ENCODE assay signal across 1 cellular context in the genomic region with DNA sequence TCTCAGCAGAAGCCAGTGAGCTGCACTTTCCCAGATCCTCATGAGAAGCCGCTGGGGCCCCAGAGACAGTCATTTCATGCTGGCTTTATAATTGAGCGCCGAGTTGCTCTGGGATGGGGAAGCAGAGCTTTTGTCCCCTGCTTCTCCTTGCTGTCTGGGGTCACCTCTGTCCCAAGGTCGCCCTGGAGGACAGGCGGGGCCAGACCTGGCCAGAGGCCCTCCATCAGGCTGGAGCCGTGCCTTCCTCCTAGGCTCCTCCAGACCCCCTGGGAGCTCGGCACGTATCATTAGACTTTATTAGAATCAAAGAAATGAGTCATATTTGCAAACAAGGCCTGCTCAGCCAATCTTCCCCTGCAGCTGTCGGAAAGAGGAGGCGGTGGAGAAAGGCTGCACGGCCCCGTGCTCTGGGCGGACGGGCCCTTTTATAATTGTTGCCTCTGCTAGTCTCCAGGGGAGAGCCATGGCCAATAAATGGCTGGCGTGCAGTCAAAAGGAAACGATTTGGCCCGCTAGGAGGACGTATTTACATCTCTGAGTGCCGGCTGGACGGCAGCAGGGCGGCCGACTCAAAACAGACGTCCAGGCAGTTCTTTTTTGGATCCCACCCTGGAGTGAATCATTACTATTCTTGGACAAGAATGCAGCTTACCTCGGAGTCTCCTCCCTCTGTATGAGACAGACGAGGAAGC.
TF ChIP-seq lines count a peak whose summit lies in the region.

No MANE protein-coding gene starts in this region.

TF ChIP-seq in HEK293, 187 proteins besides CTCF, POLR2A, EP300 and RAD21 (continued from another document and continues in another):
- peak; percentile 11; the same call in 1 of the 2 replicates for TF ChIP-seq ZBTB21 (tag by site-specific recombination; IDR thresholded peaks at IDR 0.05)
- no peak for TF ChIP-seq ZNF211 (tag by site-specific recombination; IDR thresholded peaks at IDR 0.05; ENCODE audit: low read depth)
- TF ChIP-seq ZNF660 (tag by site-specific recombination; IDR thresholded peaks at IDR 0.05), result peak; percentile 76
- TF ChIP-seq, protein P1, sequence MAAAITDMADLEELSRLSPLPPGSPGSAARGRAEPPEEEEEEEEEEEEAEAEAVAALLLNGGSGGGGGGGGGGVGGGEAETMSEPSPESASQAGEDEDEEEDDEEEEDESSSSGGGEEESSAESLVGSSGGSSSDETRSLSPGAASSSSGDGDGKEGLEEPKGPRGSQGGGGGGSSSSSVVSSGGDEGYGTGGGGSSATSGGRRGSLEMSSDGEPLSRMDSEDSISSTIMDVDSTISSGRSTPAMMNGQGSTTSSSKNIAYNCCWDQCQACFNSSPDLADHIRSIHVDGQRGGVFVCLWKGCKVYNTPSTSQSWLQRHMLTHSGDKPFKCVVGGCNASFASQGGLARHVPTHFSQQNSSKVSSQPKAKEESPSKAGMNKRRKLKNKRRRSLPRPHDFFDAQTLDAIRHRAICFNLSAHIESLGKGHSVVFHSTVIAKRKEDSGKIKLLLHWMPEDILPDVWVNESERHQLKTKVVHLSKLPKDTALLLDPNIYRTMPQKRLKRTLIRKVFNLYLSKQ (tag by site-specific recombination; IDR thresholded peaks at IDR 0.05; ENCODE audit: borderline replicate concordance), result no peak
- TF ChIP-seq ZNF560 (tag by site-specific recombination; IDR thresholded peaks at IDR 0.05; ENCODE audit: borderline replicate concordance), result no peak
- TF ChIP-seq, protein P2, sequence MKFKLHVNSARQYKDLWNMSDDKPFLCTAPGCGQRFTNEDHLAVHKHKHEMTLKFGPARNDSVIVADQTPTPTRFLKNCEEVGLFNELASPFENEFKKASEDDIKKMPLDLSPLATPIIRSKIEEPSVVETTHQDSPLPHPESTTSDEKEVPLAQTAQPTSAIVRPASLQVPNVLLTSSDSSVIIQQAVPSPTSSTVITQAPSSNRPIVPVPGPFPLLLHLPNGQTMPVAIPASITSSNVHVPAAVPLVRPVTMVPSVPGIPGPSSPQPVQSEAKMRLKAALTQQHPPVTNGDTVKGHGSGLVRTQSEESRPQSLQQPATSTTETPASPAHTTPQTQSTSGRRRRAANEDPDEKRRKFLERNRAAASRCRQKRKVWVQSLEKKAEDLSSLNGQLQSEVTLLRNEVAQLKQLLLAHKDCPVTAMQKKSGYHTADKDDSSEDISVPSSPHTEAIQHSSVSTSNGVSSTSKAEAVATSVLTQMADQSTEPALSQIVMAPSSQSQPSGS (tag by site-specific recombination; IDR thresholded peaks at IDR 0.05; ENCODE audit: low read depth), result no peak; the same call in 1 of the 2 replicates
- TF ChIP-seq MYNN (tag by site-specific recombination; IDR thresholded peaks at IDR 0.05; ENCODE audit: borderline replicate concordance), result no peak
- TF ChIP-seq ZNF473 (tag by site-specific recombination; IDR thresholded peaks at IDR 0.05), result no peak
- TF ChIP-seq, protein P3, sequence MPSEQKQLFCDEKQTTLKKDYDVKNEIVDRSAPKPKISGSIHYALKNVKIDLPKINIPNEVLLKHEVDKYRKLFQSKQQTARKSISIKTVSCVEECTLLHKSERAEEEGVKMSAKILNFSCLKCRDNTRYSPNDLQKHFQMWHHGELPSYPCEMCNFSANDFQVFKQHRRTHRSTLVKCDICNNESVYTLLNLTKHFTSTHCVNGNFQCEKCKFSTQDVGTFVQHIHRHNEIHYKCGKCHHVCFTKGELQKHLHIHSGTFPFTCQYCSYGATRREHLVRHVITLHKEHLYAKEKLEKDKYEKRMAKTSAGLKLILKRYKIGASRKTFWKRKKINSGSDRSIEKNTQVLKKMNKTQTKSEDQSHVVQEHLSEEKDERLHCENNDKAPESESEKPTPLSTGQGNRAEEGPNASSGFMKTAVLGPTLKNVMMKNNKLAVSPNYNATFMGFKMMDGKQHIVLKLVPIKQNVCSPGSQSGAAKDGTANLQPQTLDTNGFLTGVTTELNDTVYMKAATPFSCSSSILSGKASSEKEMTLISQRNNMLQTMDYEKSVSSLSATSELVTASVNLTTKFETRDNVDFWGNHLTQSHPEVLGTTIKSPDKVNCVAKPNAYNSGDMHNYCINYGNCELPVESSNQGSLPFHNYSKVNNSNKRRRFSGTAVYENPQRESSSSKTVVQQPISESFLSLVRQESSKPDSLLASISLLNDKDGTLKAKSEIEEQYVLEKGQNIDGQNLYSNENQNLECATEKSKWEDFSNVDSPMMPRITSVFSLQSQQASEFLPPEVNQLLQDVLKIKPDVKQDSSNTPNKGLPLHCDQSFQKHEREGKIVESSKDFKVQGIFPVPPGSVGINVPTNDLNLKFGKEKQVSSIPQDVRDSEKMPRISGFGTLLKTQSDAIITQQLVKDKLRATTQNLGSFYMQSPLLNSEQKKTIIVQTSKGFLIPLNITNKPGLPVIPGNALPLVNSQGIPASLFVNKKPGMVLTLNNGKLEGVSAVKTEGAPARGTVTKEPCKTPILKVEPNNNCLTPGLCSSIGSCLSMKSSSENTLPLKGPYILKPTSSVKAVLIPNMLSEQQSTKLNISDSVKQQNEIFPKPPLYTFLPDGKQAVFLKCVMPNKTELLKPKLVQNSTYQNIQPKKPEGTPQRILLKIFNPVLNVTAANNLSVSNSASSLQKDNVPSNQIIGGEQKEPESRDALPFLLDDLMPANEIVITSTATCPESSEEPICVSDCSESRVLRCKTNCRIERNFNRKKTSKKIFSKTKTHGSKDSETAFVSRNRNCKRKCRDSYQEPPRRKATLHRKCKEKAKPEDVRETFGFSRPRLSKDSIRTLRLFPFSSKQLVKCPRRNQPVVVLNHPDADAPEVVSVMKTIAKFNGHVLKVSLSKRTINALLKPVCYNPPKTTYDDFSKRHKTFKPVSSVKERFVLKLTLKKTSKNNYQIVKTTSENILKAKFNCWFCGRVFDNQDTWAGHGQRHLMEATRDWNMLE (tag by site-specific recombination; conservative IDR thresholded peaks at IDR 0.05; ENCODE audit: low read depth), result no peak
- peak; percentile 79 for TF ChIP-seq ZFHX2 (tag by site-specific recombination; conservative IDR thresholded peaks at IDR 0.05)
- no peak for TF ChIP-seq ZNF623 (tag by site-specific recombination; IDR thresholded peaks at IDR 0.05)
- TF ChIP-seq ZNF785 (tag by site-specific recombination; IDR thresholded peaks at IDR 0.05), result no peak
- TF ChIP-seq, protein P4, sequence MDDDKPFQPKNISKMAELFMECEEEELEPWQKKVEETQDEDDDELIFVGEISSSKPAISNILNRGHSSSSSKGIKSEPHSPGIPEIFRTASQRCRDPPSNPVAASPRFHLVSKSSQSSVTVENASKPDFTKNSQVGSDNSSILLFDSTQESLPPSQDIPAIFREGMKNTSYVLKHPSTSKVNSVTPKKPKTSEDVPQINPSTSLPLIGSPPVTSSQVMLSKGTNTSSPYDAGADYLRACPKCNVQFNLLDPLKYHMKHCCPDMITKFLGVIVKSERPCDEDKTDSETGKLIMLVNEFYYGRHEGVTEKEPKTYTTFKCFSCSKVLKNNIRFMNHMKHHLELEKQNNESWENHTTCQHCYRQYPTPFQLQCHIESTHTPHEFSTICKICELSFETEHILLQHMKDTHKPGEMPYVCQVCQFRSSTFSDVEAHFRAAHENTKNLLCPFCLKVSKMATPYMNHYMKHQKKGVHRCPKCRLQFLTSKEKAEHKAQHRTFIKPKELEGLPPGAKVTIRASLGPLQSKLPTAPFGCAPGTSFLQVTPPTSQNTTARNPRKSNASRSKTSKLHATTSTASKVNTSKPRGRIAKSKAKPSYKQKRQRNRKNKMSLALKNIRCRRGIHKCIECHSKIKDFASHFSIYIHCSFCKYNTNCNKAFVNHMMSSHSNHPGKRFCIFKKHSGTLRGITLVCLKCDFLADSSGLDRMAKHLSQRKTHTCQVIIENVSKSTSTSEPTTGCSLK (tag by site-specific recombination; IDR thresholded peaks at IDR 0.05), result no peak
- no peak for TF ChIP-seq ZNF174 (tag by site-specific recombination; IDR thresholded peaks at IDR 0.05)
- TF ChIP-seq KLF8 (tag by site-specific recombination; IDR thresholded peaks at IDR 0.05), result peak; percentile 57
- peak; percentile 86 for TF ChIP-seq ZFP69B (tag by site-specific recombination; IDR thresholded peaks at IDR 0.05)
- TF ChIP-seq ZNF341 (tag by site-specific recombination; IDR thresholded peaks at IDR 0.05; ENCODE audit: low read depth), result peak; percentile 75
- TF ChIP-seq, protein P5, sequence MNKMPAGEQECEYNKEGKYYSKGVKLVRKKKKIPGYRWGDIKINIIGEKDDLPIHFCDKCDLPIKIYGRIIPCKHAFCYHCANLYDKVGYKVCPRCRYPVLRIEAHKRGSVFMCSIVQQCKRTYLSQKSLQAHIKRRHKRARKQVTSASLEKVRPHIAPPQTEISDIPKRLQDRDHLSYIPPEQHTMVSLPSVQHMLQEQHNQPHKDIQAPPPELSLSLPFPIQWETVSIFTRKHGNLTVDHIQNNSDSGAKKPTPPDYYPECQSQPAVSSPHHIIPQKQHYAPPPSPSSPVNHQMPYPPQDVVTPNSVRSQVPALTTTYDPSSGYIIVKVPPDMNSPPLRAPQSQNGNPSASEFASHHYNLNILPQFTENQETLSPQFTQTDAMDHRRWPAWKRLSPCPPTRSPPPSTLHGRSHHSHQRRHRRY (tag by site-specific recombination; IDR thresholded peaks at IDR 0.05), result no peak
- TF ChIP-seq ZBTB7A (tag by site-specific recombination; IDR thresholded peaks at IDR 0.05; ENCODE audit: low read depth), result 0 out of 2 replicates have a peak, but pooled peaks have one; percentile 16
- TF ChIP-seq, protein P6, sequence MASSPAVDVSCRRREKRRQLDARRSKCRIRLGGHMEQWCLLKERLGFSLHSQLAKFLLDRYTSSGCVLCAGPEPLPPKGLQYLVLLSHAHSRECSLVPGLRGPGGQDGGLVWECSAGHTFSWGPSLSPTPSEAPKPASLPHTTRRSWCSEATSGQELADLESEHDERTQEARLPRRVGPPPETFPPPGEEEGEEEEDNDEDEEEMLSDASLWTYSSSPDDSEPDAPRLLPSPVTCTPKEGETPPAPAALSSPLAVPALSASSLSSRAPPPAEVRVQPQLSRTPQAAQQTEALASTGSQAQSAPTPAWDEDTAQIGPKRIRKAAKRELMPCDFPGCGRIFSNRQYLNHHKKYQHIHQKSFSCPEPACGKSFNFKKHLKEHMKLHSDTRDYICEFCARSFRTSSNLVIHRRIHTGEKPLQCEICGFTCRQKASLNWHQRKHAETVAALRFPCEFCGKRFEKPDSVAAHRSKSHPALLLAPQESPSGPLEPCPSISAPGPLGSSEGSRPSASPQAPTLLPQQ (tag by site-specific recombination; IDR thresholded peaks at IDR 0.05), result peak; percentile 91
- no peak for TF ChIP-seq ZNF394 (tag by site-specific recombination; IDR thresholded peaks at IDR 0.05; ENCODE audit: borderline replicate concordance)
- TF ChIP-seq ZNF16 (tag by site-specific recombination; IDR thresholded peaks at IDR 0.05; ENCODE audit: low read depth), result no peak
- TF ChIP-seq, protein P7, sequence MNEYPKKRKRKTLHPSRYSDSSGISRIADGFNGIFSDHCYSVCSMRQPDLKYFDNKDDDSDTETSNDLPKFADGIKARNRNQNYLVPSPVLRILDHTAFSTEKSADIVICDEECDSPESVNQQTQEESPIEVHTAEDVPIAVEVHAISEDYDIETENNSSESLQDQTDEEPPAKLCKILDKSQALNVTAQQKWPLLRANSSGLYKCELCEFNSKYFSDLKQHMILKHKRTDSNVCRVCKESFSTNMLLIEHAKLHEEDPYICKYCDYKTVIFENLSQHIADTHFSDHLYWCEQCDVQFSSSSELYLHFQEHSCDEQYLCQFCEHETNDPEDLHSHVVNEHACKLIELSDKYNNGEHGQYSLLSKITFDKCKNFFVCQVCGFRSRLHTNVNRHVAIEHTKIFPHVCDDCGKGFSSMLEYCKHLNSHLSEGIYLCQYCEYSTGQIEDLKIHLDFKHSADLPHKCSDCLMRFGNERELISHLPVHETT (tag by site-specific recombination; IDR thresholded peaks at IDR 0.05), result peak; percentile 20; the same call in 1 of the 2 replicates
- peak; percentile 81 for TF ChIP-seq EGR2 (tag by site-specific recombination; IDR thresholded peaks at IDR 0.05; ENCODE audit: low read depth)
- 0 out of 2 replicates have a peak, but pooled peaks have one; percentile 24 for TF ChIP-seq ZNF184 (tag by site-specific recombination; IDR thresholded peaks at IDR 0.05)
- TF ChIP-seq TRIM28 (IDR thresholded peaks at IDR 0.05; ENCODE audit: borderline replicate concordance, low read length), result peak; percentile 72; the same call in 1 of the 2 replicates
- peak; percentile 79 for TF ChIP-seq ZNF629 (tag by site-specific recombination; IDR thresholded peaks at IDR 0.05)
- no peak for TF ChIP-seq ZNF548 (tag by site-specific recombination; IDR thresholded peaks at IDR 0.05)
- TF ChIP-seq, protein P8, sequence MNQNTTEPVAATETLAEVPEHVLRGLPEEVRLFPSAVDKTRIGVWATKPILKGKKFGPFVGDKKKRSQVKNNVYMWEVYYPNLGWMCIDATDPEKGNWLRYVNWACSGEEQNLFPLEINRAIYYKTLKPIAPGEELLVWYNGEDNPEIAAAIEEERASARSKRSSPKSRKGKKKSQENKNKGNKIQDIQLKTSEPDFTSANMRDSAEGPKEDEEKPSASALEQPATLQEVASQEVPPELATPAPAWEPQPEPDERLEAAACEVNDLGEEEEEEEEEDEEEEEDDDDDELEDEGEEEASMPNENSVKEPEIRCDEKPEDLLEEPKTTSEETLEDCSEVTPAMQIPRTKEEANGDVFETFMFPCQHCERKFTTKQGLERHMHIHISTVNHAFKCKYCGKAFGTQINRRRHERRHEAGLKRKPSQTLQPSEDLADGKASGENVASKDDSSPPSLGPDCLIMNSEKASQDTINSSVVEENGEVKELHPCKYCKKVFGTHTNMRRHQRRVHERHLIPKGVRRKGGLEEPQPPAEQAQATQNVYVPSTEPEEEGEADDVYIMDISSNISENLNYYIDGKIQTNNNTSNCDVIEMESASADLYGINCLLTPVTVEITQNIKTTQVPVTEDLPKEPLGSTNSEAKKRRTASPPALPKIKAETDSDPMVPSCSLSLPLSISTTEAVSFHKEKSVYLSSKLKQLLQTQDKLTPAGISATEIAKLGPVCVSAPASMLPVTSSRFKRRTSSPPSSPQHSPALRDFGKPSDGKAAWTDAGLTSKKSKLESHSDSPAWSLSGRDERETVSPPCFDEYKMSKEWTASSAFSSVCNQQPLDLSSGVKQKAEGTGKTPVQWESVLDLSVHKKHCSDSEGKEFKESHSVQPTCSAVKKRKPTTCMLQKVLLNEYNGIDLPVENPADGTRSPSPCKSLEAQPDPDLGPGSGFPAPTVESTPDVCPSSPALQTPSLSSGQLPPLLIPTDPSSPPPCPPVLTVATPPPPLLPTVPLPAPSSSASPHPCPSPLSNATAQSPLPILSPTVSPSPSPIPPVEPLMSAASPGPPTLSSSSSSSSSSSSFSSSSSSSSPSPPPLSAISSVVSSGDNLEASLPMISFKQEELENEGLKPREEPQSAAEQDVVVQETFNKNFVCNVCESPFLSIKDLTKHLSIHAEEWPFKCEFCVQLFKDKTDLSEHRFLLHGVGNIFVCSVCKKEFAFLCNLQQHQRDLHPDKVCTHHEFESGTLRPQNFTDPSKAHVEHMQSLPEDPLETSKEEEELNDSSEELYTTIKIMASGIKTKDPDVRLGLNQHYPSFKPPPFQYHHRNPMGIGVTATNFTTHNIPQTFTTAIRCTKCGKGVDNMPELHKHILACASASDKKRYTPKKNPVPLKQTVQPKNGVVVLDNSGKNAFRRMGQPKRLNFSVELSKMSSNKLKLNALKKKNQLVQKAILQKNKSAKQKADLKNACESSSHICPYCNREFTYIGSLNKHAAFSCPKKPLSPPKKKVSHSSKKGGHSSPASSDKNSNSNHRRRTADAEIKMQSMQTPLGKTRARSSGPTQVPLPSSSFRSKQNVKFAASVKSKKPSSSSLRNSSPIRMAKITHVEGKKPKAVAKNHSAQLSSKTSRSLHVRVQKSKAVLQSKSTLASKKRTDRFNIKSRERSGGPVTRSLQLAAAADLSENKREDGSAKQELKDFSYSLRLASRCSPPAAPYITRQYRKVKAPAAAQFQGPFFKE (tag by site-specific recombination; IDR thresholded peaks at IDR 0.05; ENCODE audit: borderline replicate concordance), result no peak
- no peak for TF ChIP-seq ZFP37 (tag by site-specific recombination; IDR thresholded peaks at IDR 0.05)
